Comparison of ENCODE assay signal across 13 cellular contexts in genomic region chr4:54661686-54662085, GRCh38. TPM values are rescaled to one million over a fixed set of nuclear protein-coding genes. Genes with fewer than 3 reads are reported as not detected.
DNase-seq lines count a peak whose midpoint lies in the region; ATAC-seq, FAIRE-seq and TF ChIP-seq lines count a peak whose summit lies in the region.
"Had no signal": no experiment of that assay in that cellular context is flagged by ENCODE, and none has a peak within 500 bp of the region (broad histone marks: within the 10 kb centered on the region; RNA-seq: fewer than 3 reads in every experiment).

No MANE protein-coding gene starts in this region.

- H3K4me1 ChIP-seq in pancreas = peaks cover 0 to 8% (median 5%) of the 10 kb centered on the region in 3 donors
- H3K4me1 ChIP-seq in effector memory CD4-positive, alpha-beta T cell (ENCODE audit: control insufficient read depth, insufficient read depth, low read length, poor library complexity, severe bottlenecking) = no peaks in the 10 kb centered on the region

- peak; percentile 97 for DNase-seq in AG04449 (ENCODE audit: low read depth, low spot score)
- DNase-seq in HT1080 (ENCODE audit: low read depth) = peak; percentile 84
- DNase-seq in astrocyte of the spinal cord (ENCODE audit: low read depth, low spot score) = peak; percentile 88
- peak; percentile 91 for DNase-seq in iris pigment epithelial cell (ENCODE audit: low read depth)
- no peak for DNase-seq in pancreas
- no peak for DNase-seq in activated naive CD4-positive, alpha-beta T cell treated with anti-CD3 and anti-CD28 coated beads, Interleukin-2, amount 50 U/mL, for 16 hours
- DNase-seq in effector memory CD4-positive, alpha-beta T cell = no peak
- DNase-seq in NCI-H748 (lab: John Stamatoyannopoulos, UW; ENCODE audit: unreplicated experiment) = no peak
- DNase-seq: naive B cell, transverse colon had no signal

- in situ Hi-C loops in astrocyte of the spinal cord (cut with HindIII; ENCODE audit: low sequenced_read_pairs) = no loop called here

- 72 to 77% methylated on average over 4 of the region's 4 CpGs for WGBS in pancreas, 2 donors

- intact Hi-C loops in pancreas (cut with DNase I) = no loop called here

- H3K27me3 ChIP-seq in pancreas = no peaks in the 10 kb centered on the region
- H3K27me3 ChIP-seq in effector memory CD4-positive, alpha-beta T cell (replicated peaks; ENCODE audit: control insufficient read depth, insufficient read depth, low read length, poor library complexity, severe bottlenecking) = peaks cover 12% of the 10 kb centered on the region

- ATAC-seq in pancreas = no peak
- ATAC-seq: sciatic nerve had no signal

- H3K36me3 ChIP-seq in pancreas = no peaks in the 10 kb centered on the region
- no peaks in the 10 kb centered on the region for H3K36me3 ChIP-seq in effector memory CD4-positive, alpha-beta T cell (ENCODE audit: control insufficient read depth, insufficient read depth, low read length)
- H3K36me3 ChIP-seq: transverse colon had no signal

- TF ChIP-seq CTCF in AG04449 (IDR thresholded peaks at IDR 0.05; ENCODE audit: insufficient read depth, low read length, missing control alignments) (no peak), astrocyte of the spinal cord (IDR thresholded peaks at IDR 0.05; ENCODE audit: low read depth, low read length) (no peak), pancreas (IDR thresholded peaks at IDR 0.05) (no peak)

- H3K4me3 ChIP-seq in AG04449 (ENCODE audit: low read depth, low read length) = no peak overlapping the region; the same call in none of the 2 replicates
- H3K4me3 ChIP-seq in astrocyte of the spinal cord (ENCODE audit: low read depth, low read length) = no peak overlapping the region
- no peak overlapping the region for H3K4me3 ChIP-seq in pancreas
- H3K4me3 ChIP-seq in effector memory CD4-positive, alpha-beta T cell (ENCODE audit: insufficient read depth, low read depth, low read length, poor library complexity, severe bottlenecking) = no peak overlapping the region
- H3K4me3 ChIP-seq: transverse colon had no signal

- POLR2A ChIA-PET in AG04449 (lab: Yijun Ruan, JAX) = interaction anchor here (0.7 to 1.4 kb wide), 9 partner anchors 13 to 298 kb away, joined by 3 to 6 read pairs (median 4); no protein-coding TSS in a partner anchor

- CTCF ChIA-PET in AG04449 (lab: Yijun Ruan, JAX) = interaction anchor here (1.0 to 6.0 kb wide), 3 partner anchors 27 to 340 kb away, joined by 3 to 44 read pairs (median 4); no protein-coding TSS in a partner anchor

- no peak overlapping the region for H3K27ac ChIP-seq in pancreas
- no peak overlapping the region for H3K27ac ChIP-seq in effector memory CD4-positive, alpha-beta T cell (ENCODE audit: insufficient read depth, low read length, poor library complexity, severe bottlenecking)
- H3K27ac ChIP-seq: transverse colon, VCaP had no signal

- no peak for FAIRE-seq in pancreas (lab: Jason Lieb, UNC)

- no peaks in the 10 kb centered on the region for H3K9me3 ChIP-seq in pancreas
- H3K9me3 ChIP-seq in effector memory CD4-positive, alpha-beta T cell (ENCODE audit: control insufficient read depth, low read length) = no peaks in the 10 kb centered on the region
- H3K9me3 ChIP-seq: transverse colon had no signal

RNA-seq across cellular contexts. Expression of gene KIT, which starts 3.9 kb away (rescaled TPM):
- total RNA-seq in HT1080 (2014; rRNA removed; shearing (Covaris generic)) = under 0.01 and 0.21 TPM in 2 replicates
- 0.78 and 1.4 TPM in 2 replicates for polyA plus RNA-seq in HT1080 (2015; cell fraction: cytosol; rRNA removed)
- 3.3 and 3.9 TPM in 2 replicates for polyA plus RNA-seq in HT1080 (2015; cell fraction: nucleus; rRNA removed)
- 1 to 10 TPM in 3 of 6 donors, under 1 TPM in 3; 0.63 to 4.0 (median 1.5) TPM for total RNA-seq in pancreas
- 1 to 10 TPM in 1 of 2 donors, under 1 TPM in 1; 0.23 to 1.8 TPM for polyA plus RNA-seq in pancreas
- total RNA-seq: B cell had no signal

Comparison
In these comparisons a context has a peak if more than half of its experiments do, and no peak if none do; other contexts are left out.
1. DNase-seq: peak in AG04449 (single experiment), HT1080 (single experiment), astrocyte of the spinal cord (single experiment) and iris pigment epithelial cell (single experiment); none in pancreas (0 of 6), activated naive CD4-positive, alpha-beta T cell treated with anti-CD3 and anti-CD28 coated beads, Interleukin-2, amount 50 U/mL, for 16 hours (single experiment), effector memory CD4-positive, alpha-beta T cell (0 of 3) and NCI-H748 (single experiment).